In genomic region chr7:668139-668871, GRCh38 we compare ENCODE assay signal across 10 cellular contexts. TPM values are rescaled to one million over a fixed set of nuclear protein-coding genes. Genes with fewer than 3 reads are reported as not detected.
A peak's percentile ranks its signal among the peaks of the same experiment; 100 is the strongest.
DNase-seq lines count a peak whose midpoint lies in the region; ATAC-seq and TF ChIP-seq lines count a peak whose summit lies in the region.
"Had no signal": no experiment of that assay in that cellular context is flagged by ENCODE, and none has a peak within 500 bp of the region (broad histone marks: within the 10 kb centered on the region; RNA-seq: fewer than 3 reads in every experiment).

No MANE protein-coding gene starts in this region.

- H3K9me3 Mint-ChIP-seq in endodermal cell: peaks cover 9% of the 10 kb centered on the region
- no peaks in the 10 kb centered on the region for H3K9me3 Mint-ChIP-seq in activated T-helper 17 cell treated with anti-CD3 and anti-CD28 coated beads, Interleukin-2, amount 50 U/mL, for 72 hours
- H3K9me3 Mint-ChIP-seq: activated B cell treated with CpG ODN at 0.5 μM for 24 hours had no signal

- H3K36me3 ChIP-seq in PC-3 (ENCODE audit: low read depth, low read length) (no peaks in the 10 kb centered on the region), endodermal cell (ENCODE audit: control insufficient read depth, insufficient read depth, low read length) (no peaks in the 10 kb centered on the region), mesenchymal stem cell (ENCODE audit: control insufficient read depth in 1 of 2, insufficient read depth in 2 of 2, low read depth in 1 of 2, low read length in 2 of 2) (peaks cover 0 to 25% of the 10 kb centered on the region in 2 experiments), tibial artery (no peaks in the 10 kb centered on the region)

- H3K4me2 ChIP-seq in PC-3 (ENCODE audit: low read length) (no peak overlapping the region), mesenchymal stem cell (ENCODE audit: low read length, poor library complexity, severe bottlenecking) (no peak overlapping the region)

- H3K9me2 ChIP-seq in PC-3 (replicated peaks; ENCODE audit: low read length): no peaks in the 10 kb centered on the region

- H3K27me3 ChIP-seq in PC-3 (ENCODE audit: low read length) (no peaks in the 10 kb centered on the region), endodermal cell (ENCODE audit: control insufficient read depth, insufficient read depth, low read length, poor library complexity, severe bottlenecking) (no peaks in the 10 kb centered on the region), mesenchymal stem cell (ENCODE audit: control insufficient read depth in 1 of 2, insufficient read depth in 1 of 2, low read length in 2 of 2) (no peaks in the 10 kb centered on the region), tibial artery (no peaks in the 10 kb centered on the region)

- H3K4me1 ChIP-seq in PC-3 (ENCODE audit: insufficient read depth, low read length) (no peaks in the 10 kb centered on the region), endodermal cell (ENCODE audit: control insufficient read depth, insufficient read depth, low read length) (no peaks in the 10 kb centered on the region), mesenchymal stem cell (ENCODE audit: control insufficient read depth, insufficient read depth, low read depth, low read length) (peaks cover 18% of the 10 kb centered on the region), tibial artery (peaks cover 3 to 49% (median 42%) of the 10 kb centered on the region in 4 donors)

- no peak for DNase-seq in PC-3
- no peak for DNase-seq in endodermal cell
- DNase-seq in mesenchymal stem cell: peak; percentile 21
- peak; percentile 41 to 60 for DNase-seq in tibial artery
- DNase-seq in NCI-H2196 (lab: John Stamatoyannopoulos, UW; ENCODE audit: unreplicated experiment): no peak
- DNase-seq in RKO (ENCODE audit: low spot score): no peak
- DNase-seq: activated B cell treated with CpG ODN at 0.5 μM for 24 hours; amygdala; stimulated activated CD4-positive, alpha-beta T cell treated with anti-CD3 and anti-CD28 coated beads, Interleukin-12 subunit alpha, Interleukin-12 subunit beta, amount 100 ng/mL, for 4 hours had no signal

- H3K9me3 ChIP-seq in PC-3 (ENCODE audit: low read length): no peaks in the 10 kb centered on the region
- H3K9me3 ChIP-seq in endodermal cell (ENCODE audit: control insufficient read depth, low read length): no peaks in the 10 kb centered on the region
- no peaks in the 10 kb centered on the region for H3K9me3 ChIP-seq in mesenchymal stem cell (ENCODE audit: control insufficient read depth, low read length)
- H3K9me3 ChIP-seq in tibial artery: no peaks in the 10 kb centered on the region

- intact Hi-C loops in PC-3 (cut with micrococcal nuclease) (no loop called here), tibial artery (cut with DNase I; ENCODE audit: low total_unique reads) (no loop called here)

- H2BK15ac ChIP-seq in mesenchymal stem cell (ENCODE audit: low read depth, poor library complexity, severe bottlenecking): no peak overlapping the region

- H3K4me3 Mint-ChIP-seq in endodermal cell: no peak overlapping the region
- H3K4me3 Mint-ChIP-seq in activated T-helper 17 cell treated with anti-CD3 and anti-CD28 coated beads, Interleukin-2, amount 50 U/mL, for 72 hours: no peak overlapping the region
- H3K4me3 Mint-ChIP-seq: activated B cell treated with CpG ODN at 0.5 μM for 24 hours had no signal

- H4K8ac ChIP-seq in mesenchymal stem cell (ENCODE audit: low read length): no peak overlapping the region

- H3K14ac ChIP-seq in mesenchymal stem cell (ENCODE audit: low read length in 2 of 2): no peak overlapping the region

- peaks cover 16% of the 10 kb centered on the region for H3K36me3 Mint-ChIP-seq in endodermal cell (ENCODE audit: low read depth)
- peaks cover 4% of the 10 kb centered on the region for H3K36me3 Mint-ChIP-seq in activated T-helper 17 cell treated with anti-CD3 and anti-CD28 coated beads, Interleukin-2, amount 50 U/mL, for 72 hours (ENCODE audit: low read depth)

- H3K79me1 ChIP-seq in mesenchymal stem cell (replicated peaks; ENCODE audit: low read length, poor library complexity, severe bottlenecking): no peaks in the 10 kb centered on the region

- H4K20me1 ChIP-seq in PC-3 (ENCODE audit: low read length): no peaks in the 10 kb centered on the region

- no peaks in the 10 kb centered on the region for H3K27me3 Mint-ChIP-seq in endodermal cell (ENCODE audit: insufficient read depth)
- H3K27me3 Mint-ChIP-seq in activated T-helper 17 cell treated with anti-CD3 and anti-CD28 coated beads, Interleukin-2, amount 50 U/mL, for 72 hours: no peaks in the 10 kb centered on the region
- H3K27me3 Mint-ChIP-seq: activated B cell treated with CpG ODN at 0.5 μM for 24 hours had no signal

- no peaks in the 10 kb centered on the region for H3F3A ChIP-seq in PC-3 (ENCODE audit: low read length, unreplicated experiment)

- no peak overlapping the region for H2BK5ac ChIP-seq in mesenchymal stem cell (ENCODE audit: low read depth, low read length, poor library complexity, severe bottlenecking)

- 93 to 96% methylated on average over 13 to 15 of the region's 15 CpGs for WGBS in endodermal cell (ENCODE audit: insufficient coverage in 1 of 2, insufficient read length in 1 of 2), 2 experiments
- 89% methylated on average over 15 of the region's 15 CpGs for WGBS in mesenchymal stem cell

- TF ChIP-seq CTCF in PC-3 (conservative IDR thresholded peaks at IDR 0.05; ENCODE audit: low read depth, low read length) (no peak), endodermal cell (conservative IDR thresholded peaks at IDR 0.05) (no peak), tibial artery (IDR thresholded peaks at IDR 0.05) (no peak)

- no peaks in the 10 kb centered on the region for H3K79me2 ChIP-seq in PC-3 (ENCODE audit: low read length)

- H2AK5ac ChIP-seq in mesenchymal stem cell (ENCODE audit: low read length, severe bottlenecking): no peak overlapping the region

- H2AFZ ChIP-seq in PC-3 (ENCODE audit: low read length) (no peak overlapping the region), mesenchymal stem cell (ENCODE audit: low read depth, low read length) (no peak overlapping the region)

- H4K91ac ChIP-seq in mesenchymal stem cell (ENCODE audit: low read length): no peak overlapping the region

- POLR2A ChIA-PET in PC-3 (lab: Charles Lee; ENCODE audit: unreplicated experiment): interaction anchor here (0.7 kb wide), 1 partner anchor 117 kb away, joined by 3 read pairs; no protein-coding TSS in a partner anchor

- CTCF ChIA-PET in PC-3 (lab: Charles Lee): no interaction called here

- no peak overlapping the region for H3K23ac ChIP-seq in mesenchymal stem cell (ENCODE audit: low read length in 2 of 2)

- peak; percentile 51; the same call in 1 of the 2 replicates for ATAC-seq in PC-3
- no peak for ATAC-seq in activated T-helper 17 cell treated with anti-CD3 and anti-CD28 coated beads, Interleukin-2, amount 50 U/mL, for 72 hours (replicated peaks)

- H3K4ac ChIP-seq in mesenchymal stem cell (ENCODE audit: low read depth in 1 of 2, low read length in 2 of 2): no peak overlapping the region

- H3K9ac ChIP-seq in PC-3 (ENCODE audit: low read length) (no peak overlapping the region), endodermal cell (ENCODE audit: extremely low read depth, low read length, poor library complexity, severe bottlenecking) (no peak overlapping the region), mesenchymal stem cell (ENCODE audit: low read length) (peak overlapping the region; percentile 83)

- no peak overlapping the region for H3K18ac ChIP-seq in mesenchymal stem cell (ENCODE audit: low read depth in 1 of 2, low read length in 2 of 2)

- no peak overlapping the region for H3K4me3 ChIP-seq in PC-3 (ENCODE audit: low read length)
- H3K4me3 ChIP-seq in endodermal cell (ENCODE audit: low read length): no peak overlapping the region
- peak overlapping the region in 1 of 2 experiments; percentile 72 for H3K4me3 ChIP-seq in mesenchymal stem cell (ENCODE audit: insufficient read depth in 1 of 2, low read depth in 1 of 2, low read length in 2 of 2)
- H3K4me3 ChIP-seq in tibial artery: no peak overlapping the region

- H3K4me1 Mint-ChIP-seq in endodermal cell: no peaks in the 10 kb centered on the region
- no peaks in the 10 kb centered on the region for H3K4me1 Mint-ChIP-seq in activated T-helper 17 cell treated with anti-CD3 and anti-CD28 coated beads, Interleukin-2, amount 50 U/mL, for 72 hours
- H3K4me1 Mint-ChIP-seq: activated B cell treated with CpG ODN at 0.5 μM for 24 hours had no signal

- H2BK12ac ChIP-seq in mesenchymal stem cell (ENCODE audit: low read length in 2 of 2): no peak overlapping the region

- H2BK120ac ChIP-seq in mesenchymal stem cell (ENCODE audit: low read depth, low read length): no peak overlapping the region

- BruUV-seq in PC-3 (replicated peaks; lab: Mats Ljungman, UMichigan): no TSS peak

- no peak overlapping the region for H3K27ac Mint-ChIP-seq in endodermal cell
- no peak overlapping the region for H3K27ac Mint-ChIP-seq in activated T-helper 17 cell treated with anti-CD3 and anti-CD28 coated beads, Interleukin-2, amount 50 U/mL, for 72 hours
- H3K27ac Mint-ChIP-seq: activated B cell treated with CpG ODN at 0.5 μM for 24 hours had no signal

- no peak overlapping the region for H3K27ac ChIP-seq in PC-3 (ENCODE audit: low read length)
- H3K27ac ChIP-seq in endodermal cell (ENCODE audit: low read depth, low read length): peak overlapping the region; percentile 25
- H3K27ac ChIP-seq in mesenchymal stem cell (ENCODE audit: low read length, poor library complexity, severe bottlenecking): no peak overlapping the region
- peak overlapping the region; percentile 52 to 62 for H3K27ac ChIP-seq in tibial artery

RNA-seq across cellular contexts. Expression of gene DNAAF5, which starts 58.2 kb away (rescaled TPM):
- total RNA-seq in PC-3 (2014; rRNA removed) (66.3 and 73.7 TPM in 2 replicates), endodermal cell (10 to 100 TPM; 54.2 to 54.3 TPM)
- 28.7 TPM for polyA plus RNA-seq in endodermal cell (2013, experiment 1 of 2)
- 27.9 TPM for polyA plus RNA-seq in endodermal cell (2013, experiment 2 of 2)
- polyA plus RNA-seq in mesenchymal stem cell (2013, experiment 1 of 2): 20.2 TPM
- polyA plus RNA-seq in mesenchymal stem cell (2013, experiment 2 of 2): 15.3 TPM
- 10 to 100 TPM; 15.1 to 39.9 TPM for total RNA-seq in activated T-helper 17 cell treated with anti-CD3 and anti-CD28 coated beads, Interleukin-2, amount 50 U/mL, for 72 hours

RNA-seq across cellular contexts. Expression of gene PRKAR1B, which starts 58.8 kb away (rescaled TPM):
- total RNA-seq in PC-3 (2014; rRNA removed) (15.6 and 19.1 TPM in 2 replicates), endodermal cell (10 to 100 TPM; 33.5 to 43.2 TPM)
- polyA plus RNA-seq in endodermal cell (2013, experiment 1 of 2): 12.8 TPM
- 12.0 TPM for polyA plus RNA-seq in endodermal cell (2013, experiment 2 of 2)
- 5.7 TPM for polyA plus RNA-seq in mesenchymal stem cell (2013, experiment 1 of 2)
- 5.0 TPM for polyA plus RNA-seq in mesenchymal stem cell (2013, experiment 2 of 2)
- total RNA-seq in activated T-helper 17 cell treated with anti-CD3 and anti-CD28 coated beads, Interleukin-2, amount 50 U/mL, for 72 hours: 10 to 100 TPM; 26.2 to 56.0 TPM

Comparison
In these comparisons a context has a peak if more than half of its experiments do, and no peak if none do; other contexts are left out.
1. DNase-seq: peak in mesenchymal stem cell (single experiment) and tibial artery (2 of 2); none in PC-3 (single experiment), endodermal cell (single experiment), NCI-H2196 (single experiment) and RKO (single experiment).
2. H3K27ac ChIP-seq: peak in endodermal cell (single experiment) and tibial artery (2 of 2); none in PC-3 (single experiment) and mesenchymal stem cell (single experiment).